In genomic region chr16:718922-719321, GRCh38 we compare ENCODE assay signal across 17 cellular contexts. TPM values are rescaled to one million over a fixed set of nuclear protein-coding genes. Genes with fewer than 3 reads are reported as not detected.
DNase-seq lines count a peak whose midpoint lies in the region; ATAC-seq and TF ChIP-seq lines count a peak whose summit lies in the region.
"Had no signal": no experiment of that assay in that cellular context is flagged by ENCODE, and none has a peak within 500 bp of the region (broad histone marks: within the 10 kb centered on the region; RNA-seq: fewer than 3 reads in every experiment).

No MANE protein-coding gene starts in this region.

- no peaks in the 10 kb centered on the region for H3K36me3 Mint-ChIP-seq in chondrocyte (ENCODE audit: low read depth)

- H3F3A ChIP-seq in SK-N-SH (replicated peaks; ENCODE audit: insufficient read depth): peaks cover 14% of the 10 kb centered on the region

- H3K9me2 ChIP-seq in SK-N-SH: no peaks in the 10 kb centered on the region

- no peak overlapping the region for H2BK120ac ChIP-seq in neuronal stem cell (ENCODE audit: low read depth, low read length)

- no peak for DNase-seq in SK-N-SH
- DNase-seq in chondrocyte (ENCODE audit: low spot score): no peak
- no peak for DNase-seq in neuronal stem cell (ENCODE audit: low spot score)
- no peak for DNase-seq in activated CD8-positive, alpha-beta memory T cell treated with anti-CD3 and anti-CD28 coated beads for 24 hours
- no peak for DNase-seq in CD1c-positive myeloid dendritic cell (ENCODE audit: extremely low spot score)
- DNase-seq: 8988T; activated CD8-positive, alpha-beta memory T cell treated with anti-CD3 and anti-CD28 coated beads, Interleukin-2, amount 50 U/mL, for 4 hours; Kasumi-1; T-helper 9 cell had no signal

- H2AK5ac ChIP-seq in neuronal stem cell (ENCODE audit: low read depth, low read length): peak overlapping the region; percentile 100

- H3K14ac ChIP-seq in neuronal stem cell (ENCODE audit: low read length): no peak overlapping the region

- H3K4me3 ChIP-seq in SK-N-SH (ENCODE audit: low read depth in 2 of 2, low read length in 1 of 2): no peak overlapping the region
- no peak overlapping the region for H3K4me3 ChIP-seq in OCI-LY3 (ENCODE audit: low read length)
- no peak overlapping the region for H3K4me3 ChIP-seq in neuronal stem cell (ENCODE audit: low read length in 2 of 2)
- H3K4me3 ChIP-seq: breast epithelium, esophagus muscularis mucosa, GM12878, right atrium auricular region, thoracic aorta had no signal

- H3K18ac ChIP-seq in neuronal stem cell (ENCODE audit: low read length): peak overlapping the region; percentile 44

- POLR2A ChIA-PET in SK-N-SH (lab: Yijun Ruan, JAX): interaction anchor here (0.9 to 3.8 kb wide), 3 partner anchors 10 to 64 kb away, joined by 3 to 19 read pairs (median 16); no protein-coding TSS in a partner anchor

- H3K23ac ChIP-seq in neuronal stem cell (ENCODE audit: low read depth, low read length, poor library complexity): peak overlapping the region; percentile 34

- H3K36me3 ChIP-seq in SK-N-SH (replicated peaks in 1 of 2; ENCODE audit: control insufficient read depth in 1 of 2, insufficient read depth in 2 of 2, low read length in 1 of 2): peaks cover 0 to 6% of the 10 kb centered on the region in 2 experiments
- peaks cover 3% of the 10 kb centered on the region for H3K36me3 ChIP-seq in OCI-LY3 (replicated peaks; ENCODE audit: low read depth, low read length)
- peaks cover 15 to 31% of the 10 kb centered on the region in 2 donors for H3K36me3 ChIP-seq in neuronal stem cell (replicated peaks in 1 of 2; ENCODE audit: control insufficient read depth in 2 of 2, insufficient read depth in 2 of 2, low read length in 2 of 2)
- H3K36me3 ChIP-seq: breast epithelium, right atrium auricular region, thoracic aorta had no signal

- H3K27me3 Mint-ChIP-seq in chondrocyte (ENCODE audit: low read depth): no peaks in the 10 kb centered on the region

- H3K4me3 Mint-ChIP-seq in chondrocyte (ENCODE audit: unreplicated experiment): peak overlapping the region; percentile 35

- H4K8ac ChIP-seq in neuronal stem cell (ENCODE audit: low read depth, low read length): no peak overlapping the region

- H3K9me3 Mint-ChIP-seq in chondrocyte (ENCODE audit: low read depth): no peaks in the 10 kb centered on the region

- H3K27me3 ChIP-seq in SK-N-SH (ENCODE audit: insufficient read depth) (no peaks in the 10 kb centered on the region), OCI-LY3 (ENCODE audit: low read depth, low read length) (no peaks in the 10 kb centered on the region; the same call in 1 of the 2 replicates), neuronal stem cell (ENCODE audit: control insufficient read depth in 3 of 3, insufficient read depth in 3 of 3, low read depth in 1 of 3, low read length in 3 of 3) (peaks cover 0 to 2% (median 0%) of the 10 kb centered on the region in 3 experiments)
- H3K27me3 ChIP-seq: breast epithelium, right atrium auricular region had no signal

- no peak for TF ChIP-seq EP300 in SK-N-SH (IDR thresholded peaks at IDR 0.05; ENCODE audit: borderline replicate concordance in 1 of 2, low read depth in 1 of 2, low read length in 1 of 2)

- CTCF ChIA-PET in SK-N-SH (lab: Yijun Ruan, JAX): interaction anchor here (0.6 to 22.4 kb wide), 6 partner anchors 6 to 67 kb away, joined by 3 to 358 read pairs (median 26); partner anchors contain the start of genes ANTKMT, CCDC78, CIAO3 and FBXL16

- TF ChIP-seq RAD21 in SK-N-SH (IDR thresholded peaks at IDR 0.05; ENCODE audit: low read length): no peak

- H3K79me1 ChIP-seq in neuronal stem cell (ENCODE audit: low read depth, low read length): peaks cover 43% of the 10 kb centered on the region

- H3K27ac ChIP-seq in SK-N-SH (ENCODE audit: low read depth in 2 of 2, low read length in 1 of 2): peak overlapping the region in 1 of 2 experiments; percentile 99; a peak in 2 of 4 replicates
- H3K27ac ChIP-seq in OCI-LY3 (ENCODE audit: low read length): no peak overlapping the region
- H3K27ac ChIP-seq in neuronal stem cell (replicated peaks; ENCODE audit: low read length): no peak overlapping the region
- H3K27ac ChIP-seq: breast epithelium, esophagus muscularis mucosa, right atrium auricular region, thoracic aorta had no signal

- no peaks in the 10 kb centered on the region for H3K9me3 ChIP-seq in SK-N-SH
- H3K9me3 ChIP-seq in OCI-LY3 (ENCODE audit: insufficient read depth, low read length): no peaks in the 10 kb centered on the region
- no peaks in the 10 kb centered on the region for H3K9me3 ChIP-seq in neuronal stem cell (replicated peaks in 1 of 2; ENCODE audit: control insufficient read depth in 2 of 2, insufficient read depth in 1 of 2, low read depth in 1 of 2, low read length in 2 of 2)
- H3K9me3 ChIP-seq: breast epithelium, esophagus muscularis mucosa, right atrium auricular region, thoracic aorta had no signal

- peak overlapping the region; percentile 56 for H4K91ac ChIP-seq in neuronal stem cell (ENCODE audit: low read depth, low read length, poor library complexity)

- H3K4me1 Mint-ChIP-seq in chondrocyte (ENCODE audit: low read depth): peaks cover 22% of the 10 kb centered on the region

- 90% methylated on average over 6 of the region's 6 CpGs for WGBS in SK-N-SH (ENCODE audit: low lambda C conversion rate)
- no CpG with 5 or more reads among the region's 6 CpGs for WGBS in neuronal stem cell (ENCODE audit: extremely low coverage in 2 of 2, insufficient read length in 2 of 2, insufficient replicate concordance in 1 of 2), 2 donors

- H2BK5ac ChIP-seq in neuronal stem cell (ENCODE audit: low read length): peak overlapping the region; percentile 100

- peak overlapping the region; percentile 44 for H3K4ac ChIP-seq in neuronal stem cell (ENCODE audit: low read length)

- peaks cover 2% of the 10 kb centered on the region; the same call in 1 of the 2 replicates for H3K79me2 ChIP-seq in SK-N-SH (ENCODE audit: insufficient read depth)
- H3K79me2 ChIP-seq in OCI-LY3 (ENCODE audit: low read length): peaks cover 5% of the 10 kb centered on the region; the same call in 1 of the 2 replicates

- H3K27ac Mint-ChIP-seq in chondrocyte (ENCODE audit: unreplicated experiment): no peak overlapping the region

- H3K4me1 ChIP-seq in SK-N-SH (ENCODE audit: control insufficient read depth in 1 of 2, insufficient read depth in 2 of 2, low read depth in 1 of 2, low read length in 1 of 2) (peaks cover 12 to 53% of the 10 kb centered on the region in 2 experiments; a peak in 3 of 4 replicates), OCI-LY3 (ENCODE audit: low read length) (peaks cover 17% of the 10 kb centered on the region), neuronal stem cell (ENCODE audit: control insufficient read depth in 2 of 2, insufficient read depth in 1 of 2, low read depth in 1 of 2, low read length in 2 of 2) (peaks cover 46 to 58% of the 10 kb centered on the region in 2 donors)

- H3K9ac ChIP-seq in SK-N-SH (no peak overlapping the region), OCI-LY3 (ENCODE audit: low read length) (no peak overlapping the region), neuronal stem cell (ENCODE audit: low read depth, low read length, poor library complexity) (peak overlapping the region; percentile 79)

- ATAC-seq in SK-N-SH treated with all-trans-retinoic acid at 6 μM for 48 hours: no peak
- ATAC-seq in GM21367 (IDR thresholded peaks at IDR 0.05; ENCODE audit: unreplicated experiment): no peak
- ATAC-seq: GM12878 had no signal

- peaks cover 24% of the 10 kb centered on the region; the same call in 1 of the 2 replicates for H4K20me1 ChIP-seq in SK-N-SH (ENCODE audit: insufficient read depth)
- H4K20me1 ChIP-seq in OCI-LY3 (ENCODE audit: insufficient read depth, low read length): peaks cover 4% of the 10 kb centered on the region; the same call in 1 of the 2 replicates

- peak overlapping the region; percentile 59 for H2BK12ac ChIP-seq in neuronal stem cell (ENCODE audit: low read length)

- 0 out of 2 replicates have a peak overlapping the region, but pooled peaks have one; percentile 4 for H3K4me2 ChIP-seq in SK-N-SH
- H3K4me2 ChIP-seq in OCI-LY3 (ENCODE audit: low read length): peak overlapping the region; percentile 8; the same call in 1 of the 2 replicates
- H3K4me2 ChIP-seq in neuronal stem cell (ENCODE audit: insufficient read depth, low read length, poor library complexity, severe bottlenecking): no peak overlapping the region

- peak overlapping the region; percentile 100 for H2BK15ac ChIP-seq in neuronal stem cell (ENCODE audit: low read length)

- TF ChIP-seq CTCF in SK-N-SH (IDR thresholded peaks at IDR 0.05): no peak
- TF ChIP-seq CTCF in OCI-LY3 (IDR thresholded peaks at IDR 0.05; ENCODE audit: low read depth, low read length): no peak
- TF ChIP-seq CTCF in chondrocyte (IDR thresholded peaks at IDR 0.05): no peak

- H2AFZ ChIP-seq in SK-N-SH (ENCODE audit: low read depth) (no peak overlapping the region), OCI-LY3 (ENCODE audit: low read depth, low read length) (no peak overlapping the region), neuronal stem cell (ENCODE audit: low read length) (no peak overlapping the region)

RNA-seq across cellular contexts. Expression of gene ANTKMT, which starts 2.0 kb away (rescaled TPM):
- polyA plus RNA-seq in SK-N-SH (2012; rRNA removed): 49.5 and 57.4 TPM in 2 replicates
- polyA plus RNA-seq in SK-N-SH (2012; cell fraction: cytosol; rRNA removed): 22.6 and 32.2 TPM in 2 replicates
- 144 and 312 TPM in 2 replicates for polyA plus RNA-seq in SK-N-SH (2012; cell fraction: nucleus; rRNA removed)
- 31.6 to 42.4 TPM (median 38.2 TPM) in 3 replicates for total RNA-seq in chondrocyte
- 30.9 TPM for polyA plus RNA-seq in neuronal stem cell (2013, experiment 1 of 2)
- 29.0 TPM for polyA plus RNA-seq in neuronal stem cell (2013, experiment 2 of 2)

RNA-seq across cellular contexts. Expression of gene METRN, which starts 4.0 kb away (rescaled TPM):
- 52.4 and 59.7 TPM in 2 replicates for polyA plus RNA-seq in SK-N-SH (2012; rRNA removed)
- 25.1 and 56.0 TPM in 2 replicates for polyA plus RNA-seq in SK-N-SH (2012; cell fraction: cytosol; rRNA removed)
- polyA plus RNA-seq in SK-N-SH (2012; cell fraction: nucleus; rRNA removed): 47.0 and 55.6 TPM in 2 replicates
- total RNA-seq in chondrocyte: 50.7 to 62.3 TPM (median 58.5 TPM) in 3 replicates
- 105 TPM for polyA plus RNA-seq in neuronal stem cell (2013, experiment 1 of 2)
- 98.3 TPM for polyA plus RNA-seq in neuronal stem cell (2013, experiment 2 of 2)

RNA-seq across cellular contexts. Expression of gene CCDC78, which starts 7.3 kb away (rescaled TPM):
- polyA plus RNA-seq in SK-N-SH (2012; rRNA removed): 15.4 and 18.8 TPM in 2 replicates
- 1.4 and 2.8 TPM in 2 replicates for polyA plus RNA-seq in SK-N-SH (2012; cell fraction: cytosol; rRNA removed)
- polyA plus RNA-seq in SK-N-SH (2012; cell fraction: nucleus; rRNA removed): 160 and 164 TPM in 2 replicates
- total RNA-seq in chondrocyte: 1.8 to 3.9 TPM (median 2.5 TPM) in 3 replicates
- 1.7 TPM for polyA plus RNA-seq in neuronal stem cell (2013, experiment 1 of 2)
- polyA plus RNA-seq in neuronal stem cell (2013, experiment 2 of 2): 1.4 TPM

RNA-seq across cellular contexts. Expression of gene HAGHL, which starts 8.0 kb away (rescaled TPM):
- polyA plus RNA-seq in SK-N-SH (2012; rRNA removed): 60.6 and 65.5 TPM in 2 replicates
- 15.2 and 18.9 TPM in 2 replicates for polyA plus RNA-seq in SK-N-SH (2012; cell fraction: cytosol; rRNA removed)
- 374 and 593 TPM in 2 replicates for polyA plus RNA-seq in SK-N-SH (2012; cell fraction: nucleus; rRNA removed)
- total RNA-seq in chondrocyte: 7.9 to 20.6 TPM (median 15.0 TPM) in 3 replicates
- 5.3 TPM for polyA plus RNA-seq in neuronal stem cell (2013, experiment 1 of 2)
- 4.6 TPM for polyA plus RNA-seq in neuronal stem cell (2013, experiment 2 of 2)

RNA-seq across cellular contexts. Expression of gene FBXL16, which starts 13.3 kb away (rescaled TPM):
- polyA plus RNA-seq in SK-N-SH (2012; rRNA removed): 17.7 and 19.8 TPM in 2 replicates
- polyA plus RNA-seq in SK-N-SH (2012; cell fraction: cytosol; rRNA removed): 11.3 and 18.3 TPM in 2 replicates
- polyA plus RNA-seq in SK-N-SH (2012; cell fraction: nucleus; rRNA removed): 19.3 and 27.4 TPM in 2 replicates
- 0.53 to 0.87 TPM (median 0.82 TPM) in 3 replicates for total RNA-seq in chondrocyte
- polyA plus RNA-seq in neuronal stem cell (2013, experiment 1 of 2): 2.7 TPM
- polyA plus RNA-seq in neuronal stem cell (2013, experiment 2 of 2): 2.7 TPM
- total RNA-seq: thoracic aorta had no signal
